ENCODE assay signal across 8 cellular contexts in genomic region chr17:50547035-50547735, GRCh38. TPM values are rescaled to one million over a fixed set of nuclear protein-coding genes. Genes with fewer than 3 reads are reported as not detected.
DNase-seq lines count a peak whose midpoint lies in the region; ATAC-seq and TF ChIP-seq lines count a peak whose summit lies in the region.

SPATA20 (plus strand) TSS chr17:50547174; CDS start chr17:50547209, 35 bp downstream.

- H3K27ac ChIP-seq in colonic mucosa: peak within 1 kb of the TSS; percentile 81

- H3K27me3 ChIP-seq in colonic mucosa: no peaks in the 10 kb centered on the region

- no peaks in the 10 kb centered on the region for H3K36me3 ChIP-seq in colonic mucosa

- ATAC-seq in GM18909 (IDR thresholded peaks at IDR 0.05; ENCODE audit: poor library complexity, unreplicated experiment) (peak; percentile 76), HG03196 (IDR thresholded peaks at IDR 0.05; ENCODE audit: unreplicated experiment) (peak; percentile 60), left lobe of liver (peak; percentile 72)

- DNase-seq in AG09309 (ENCODE audit: low read depth) (peak; percentile 66), NCI-H446 treated with DMSO at 0.1 percent for 48 hours (lab: John Stamatoyannopoulos, UW) (peak; percentile 77), colonic mucosa (peak; percentile 94), left lobe of liver (ENCODE audit: low spot score) (peak; percentile 87)
- peak; percentile 93 for DNase-seq in activated CD4-positive, alpha-beta T cell treated with anti-CD3 and anti-CD28 coated beads for 48 hours
- DNase-seq in stimulated activated CD4-positive, alpha-beta T cell treated with anti-CD3 and anti-CD28 coated beads, Interleukin-2, amount 100 ng/mL, for 24 hours: peak; percentile 86 to 91

- TF ChIP-seq CTCF in AG09309 (IDR thresholded peaks at IDR 0.05; ENCODE audit: control insufficient read depth, insufficient read depth, low read depth, low read length, missing control alignments): peak; percentile 97
- peak; percentile 97 for TF ChIP-seq CTCF in colonic mucosa (IDR thresholded peaks at IDR 0.05)

- peak within 1 kb of the TSS; percentile 80 to 82 for H3K9ac ChIP-seq in colonic mucosa (ENCODE audit: low read depth in 2 of 2, low read length in 2 of 2)

- intact Hi-C loops in colonic mucosa (cut with DNase I): loop anchor here (5.0 to 10.0 kb wide), 2 partner anchors 295 to 408 kb away; no protein-coding TSS in a partner anchor

- no peaks in the 10 kb centered on the region for H3K4me1 ChIP-seq in colonic mucosa

- H3K9me3 ChIP-seq in colonic mucosa: no peaks in the 10 kb centered on the region

- H3K4me3 ChIP-seq in AG09309 (ENCODE audit: control insufficient read depth, low read depth, low read length) (peak within 1 kb of the TSS; percentile 62), colonic mucosa (peak within 1 kb of the TSS; percentile 77)

RNA-seq across cellular contexts. Expression of gene SPATA20, which starts in this region (rescaled TPM):
- total RNA-seq in colonic mucosa (10 to 100 TPM; 41.6 to 53.1 TPM), left lobe of liver (40.6 TPM)

Comparison
In these comparisons a context has a peak if more than half of its experiments do, and no peak if none do; other contexts are left out.
1. Peak in every context shown above with its lines: DNase-seq, ATAC-seq, H3K4me3 ChIP-seq and H3K27ac ChIP-seq.